ENCODE assay signal across 23 cellular contexts in genomic region chr7:80641548-80641947, GRCh38. TPM values are rescaled to one million over a fixed set of nuclear protein-coding genes. Genes with fewer than 3 reads are reported as not detected.
DNase-seq lines count a peak whose midpoint lies in the region; ATAC-seq and TF ChIP-seq lines count a peak whose summit lies in the region.
"Had no signal": no experiment of that assay in that cellular context is flagged by ENCODE, and none has a peak within 500 bp of the region (broad histone marks: within the 10 kb centered on the region; RNA-seq: fewer than 3 reads in every experiment).

No MANE protein-coding gene starts in this region.

- H3K4me2 ChIP-seq in smooth muscle cell: peak overlapping the region; percentile 56
- H3K4me2 ChIP-seq: SK-N-SH had no signal

- H3K27me3 ChIP-seq in heart right ventricle: no peaks in the 10 kb centered on the region
- H3K27me3 ChIP-seq in smooth muscle cell (ENCODE audit: low read depth): no peaks in the 10 kb centered on the region
- H3K27me3 ChIP-seq: testis had no signal

- H3K9me3 ChIP-seq in heart right ventricle: no peaks in the 10 kb centered on the region
- peaks cover 4% of the 10 kb centered on the region for H3K9me3 ChIP-seq in smooth muscle cell (replicated peaks; ENCODE audit: low read depth)
- H3K9me3 ChIP-seq: HAP-1, testis had no signal

- H3K36me3 ChIP-seq in heart right ventricle: peaks cover 0 to 6% (median 0%) of the 10 kb centered on the region in 9 donors
- H3K36me3 ChIP-seq in smooth muscle cell (ENCODE audit: low read depth): no peaks in the 10 kb centered on the region
- H3K36me3 ChIP-seq: HAP-1 had no signal

- ATAC-seq in heart right ventricle (peak in 6 of 8 donors; percentile 26 to 49 (median 40)), HG03460 (IDR thresholded peaks at IDR 0.05; ENCODE audit: unreplicated experiment) (no peak), GM18519 (IDR thresholded peaks at IDR 0.05; ENCODE audit: low FRiP score, unreplicated experiment) (no peak)
- ATAC-seq: naive thymus-derived CD8-positive, alpha-beta T cell; Panc1 had no signal

- TF ChIP-seq CTCF in heart right ventricle (IDR thresholded peaks at IDR 0.05) (no peak), smooth muscle cell (IDR thresholded peaks at IDR 0.05; ENCODE audit: borderline replicate concordance, insufficient read depth, poor library complexity, severe bottlenecking) (no peak)

- H3K4me1 ChIP-seq in heart right ventricle: peaks cover 0 to 56% (median 40%) of the 10 kb centered on the region in 9 donors
- H3K4me1 ChIP-seq in smooth muscle cell (ENCODE audit: low read depth): peaks cover 4% of the 10 kb centered on the region
- H3K4me1 ChIP-seq: HAP-1, testis had no signal

- no peaks in the 10 kb centered on the region for H3K79me2 ChIP-seq in smooth muscle cell (ENCODE audit: low read depth)

- H3K27ac ChIP-seq in heart right ventricle: peak overlapping the region; percentile 38 to 91 (median 78)
- peak overlapping the region; percentile 69 for H3K27ac ChIP-seq in smooth muscle cell (ENCODE audit: low read depth)
- H3K27ac ChIP-seq: 22Rv1, testis had no signal

- H3K9ac ChIP-seq in smooth muscle cell (ENCODE audit: low read depth): no peak overlapping the region
- H3K9ac ChIP-seq: SK-N-SH had no signal

- no peaks in the 10 kb centered on the region for H4K20me1 ChIP-seq in smooth muscle cell (ENCODE audit: low read depth)

- H2AFZ ChIP-seq in smooth muscle cell (ENCODE audit: low read depth): no peak overlapping the region

- DNase-seq in DMS 273 (lab: John Stamatoyannopoulos, UW; ENCODE audit: unreplicated experiment): peak; percentile 17
- no peak for DNase-seq in DMS 273 treated with DMSO at 0.1 percent for 48 hours (lab: John Stamatoyannopoulos, UW)
- DNase-seq in NCI-H2171 treated with DMSO at 0.1 percent for 48 hours (lab: John Stamatoyannopoulos, UW): peak; percentile 83
- no peak for DNase-seq in heart right ventricle
- no peak for DNase-seq in smooth muscle cell (lab: John Stamatoyannopoulos, UW; ENCODE audit: unreplicated experiment)
- DNase-seq in activated CD4-positive, CD25-positive, alpha-beta regulatory T cell (lab: John Stamatoyannopoulos, UW): no peak
- DNase-seq: activated CD4-positive, alpha-beta T cell treated with anti-CD3 and anti-CD28 coated beads for 4 hours; activated CD8-positive, alpha-beta memory T cell treated with anti-CD3 and anti-CD28 coated beads, Interleukin-2, amount 50 U/mL, for 4 hours; activated gamma-delta T cell; aorta; C1 segment of cervical spinal cord; DND-41; naive thymus-derived CD8-positive, alpha-beta T cell; NCI-H187; posterior cingulate gyrus; SK-N-SH; testis had no signal

- intact Hi-C loops in heart right ventricle (cut with DNase I): loop anchor here in 4 of 10 donors (5.0 to 10.0 kb wide), 4 partner anchors 39 to 117 kb away; no protein-coding TSS in a partner anchor

- H3F3A ChIP-seq in smooth muscle cell (ENCODE audit: low read depth): peaks cover 4% of the 10 kb centered on the region

- H3K4me3 ChIP-seq in heart right ventricle: peak overlapping the region; percentile 34 to 63 (median 49)
- no peak overlapping the region for H3K4me3 ChIP-seq in smooth muscle cell
- H3K4me3 ChIP-seq: HAP-1, lung, testis had no signal

RNA-seq across cellular contexts. Expression of gene CD36, which starts 3.1 kb away (rescaled TPM):
- 1,000 to 10,000 TPM in 5 of 10 donors, 100 to 1,000 TPM in 5; 509 to 1,458 (median 988) TPM for total RNA-seq in heart right ventricle
- polyA plus RNA-seq in heart right ventricle: 100 to 1,000 TPM; 190 to 586 TPM
- 1.7 and 2.8 TPM in 2 replicates for total RNA-seq in smooth muscle cell
- polyA plus RNA-seq in smooth muscle cell: 0.44 and 0.64 TPM in 2 replicates

Comparison
In these comparisons a context has a peak if more than half of its experiments do, and no peak if none do; other contexts are left out.
1. DNase-seq: peak in DMS 273 (single experiment) and NCI-H2171 treated with DMSO at 0.1 percent for 48 hours (single experiment); none in DMS 273 treated with DMSO at 0.1 percent for 48 hours (single experiment), heart right ventricle (0 of 2), smooth muscle cell (single experiment) and activated CD4-positive, CD25-positive, alpha-beta regulatory T cell (0 of 4).
2. ATAC-seq: peak in heart right ventricle (6 of 8); none in HG03460 (single experiment) and GM18519 (single experiment).
3. RNA of gene CD36, which starts 3.1 kb away (total RNA-seq): 509 to 1,458 TPM in heart right ventricle; 1.7 to 2.8 TPM in smooth muscle cell; every median in the first group is over 100 times any median in the second.